ENCODE assay signal across 1 cellular context in the genomic region with DNA sequence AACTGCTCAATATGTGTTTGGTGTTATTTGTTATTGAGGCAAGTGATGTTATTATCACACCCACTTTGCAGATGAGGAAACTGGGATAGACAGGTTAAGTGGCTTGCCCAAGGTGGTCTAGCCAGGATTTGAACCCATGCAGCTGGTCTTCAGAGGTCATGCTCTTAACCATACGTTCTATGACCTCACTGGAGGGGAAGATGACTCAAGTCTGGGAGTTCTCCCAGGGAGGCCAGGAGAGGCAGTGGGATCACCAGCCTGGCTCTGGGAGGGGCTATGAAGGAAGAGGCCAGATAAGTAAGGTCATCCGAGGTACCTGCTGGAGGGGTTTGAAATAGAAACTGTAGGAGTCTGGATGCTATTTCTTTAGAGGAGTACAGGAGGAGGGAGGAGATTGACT.
TF ChIP-seq lines count a peak whose summit lies in the region.

No MANE protein-coding gene starts in this region.

TF ChIP-seq in SK-N-SH, 30 proteins besides CTCF, POLR2A, EP300 and RAD21 (continued from another document):
- TF ChIP-seq, protein P1, sequence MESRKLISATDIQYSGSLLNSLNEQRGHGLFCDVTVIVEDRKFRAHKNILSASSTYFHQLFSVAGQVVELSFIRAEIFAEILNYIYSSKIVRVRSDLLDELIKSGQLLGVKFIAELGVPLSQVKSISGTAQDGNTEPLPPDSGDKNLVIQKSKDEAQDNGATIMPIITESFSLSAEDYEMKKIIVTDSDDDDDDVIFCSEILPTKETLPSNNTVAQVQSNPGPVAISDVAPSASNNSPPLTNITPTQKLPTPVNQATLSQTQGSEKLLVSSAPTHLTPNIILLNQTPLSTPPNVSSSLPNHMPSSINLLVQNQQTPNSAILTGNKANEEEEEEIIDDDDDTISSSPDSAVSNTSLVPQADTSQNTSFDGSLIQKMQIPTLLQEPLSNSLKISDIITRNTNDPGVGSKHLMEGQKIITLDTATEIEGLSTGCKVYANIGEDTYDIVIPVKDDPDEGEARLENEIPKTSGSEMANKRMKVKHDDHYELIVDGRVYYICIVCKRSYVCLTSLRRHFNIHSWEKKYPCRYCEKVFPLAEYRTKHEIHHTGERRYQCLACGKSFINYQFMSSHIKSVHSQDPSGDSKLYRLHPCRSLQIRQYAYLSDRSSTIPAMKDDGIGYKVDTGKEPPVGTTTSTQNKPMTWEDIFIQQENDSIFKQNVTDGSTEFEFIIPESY (IDR thresholded peaks at IDR 0.05; ENCODE audit: borderline replicate concordance, low read depth) = no peak
- TF ChIP-seq RXRA (IDR thresholded peaks at IDR 0.05; ENCODE audit: borderline replicate concordance, low read depth) = peak; percentile 52; the same call in 1 of the 2 replicates
- TF ChIP-seq EZH2phosphoT487 (IDR thresholded peaks at IDR 0.05; ENCODE audit: borderline replicate concordance, low read depth) = no peak
- TF ChIP-seq POLR2AphosphoS5 (IDR thresholded peaks at IDR 0.05; ENCODE audit: low read depth, low read length) = no peak
- TF ChIP-seq GABPA (IDR thresholded peaks at IDR 0.05; ENCODE audit: low read depth) = no peak
- TF ChIP-seq RFX5 (IDR thresholded peaks at IDR 0.05; ENCODE audit: low read length) = no peak
- TF ChIP-seq MEF2A (IDR thresholded peaks at IDR 0.05; ENCODE audit: borderline replicate concordance, low read depth) = no peak
- TF ChIP-seq SIN3A (IDR thresholded peaks at IDR 0.05; ENCODE audit: borderline replicate concordance, low read depth, low read length) = no peak
- TF ChIP-seq TCF12 (IDR thresholded peaks at IDR 0.05) = peak; percentile 38; the same call in 1 of the 2 replicates
- TF ChIP-seq, protein P2, sequence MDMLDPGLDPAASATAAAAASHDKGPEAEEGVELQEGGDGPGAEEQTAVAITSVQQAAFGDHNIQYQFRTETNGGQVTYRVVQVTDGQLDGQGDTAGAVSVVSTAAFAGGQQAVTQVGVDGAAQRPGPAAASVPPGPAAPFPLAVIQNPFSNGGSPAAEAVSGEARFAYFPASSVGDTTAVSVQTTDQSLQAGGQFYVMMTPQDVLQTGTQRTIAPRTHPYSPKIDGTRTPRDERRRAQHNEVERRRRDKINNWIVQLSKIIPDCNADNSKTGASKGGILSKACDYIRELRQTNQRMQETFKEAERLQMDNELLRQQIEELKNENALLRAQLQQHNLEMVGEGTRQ (IDR thresholded peaks at IDR 0.05; ENCODE audit: borderline replicate concordance, low read depth, low read length) = no peak
- no peak for TF ChIP-seq NFIC (IDR thresholded peaks at IDR 0.05; ENCODE audit: borderline replicate concordance)
- TF ChIP-seq TAF1 (IDR thresholded peaks at IDR 0.05; ENCODE audit: borderline replicate concordance, low read depth, low read length) = no peak
- TF ChIP-seq FOSL2 (IDR thresholded peaks at IDR 0.05; ENCODE audit: borderline replicate concordance, low read depth) = peak; percentile 27; the same call in 1 of the 2 replicates
- TF ChIP-seq, protein P3, sequence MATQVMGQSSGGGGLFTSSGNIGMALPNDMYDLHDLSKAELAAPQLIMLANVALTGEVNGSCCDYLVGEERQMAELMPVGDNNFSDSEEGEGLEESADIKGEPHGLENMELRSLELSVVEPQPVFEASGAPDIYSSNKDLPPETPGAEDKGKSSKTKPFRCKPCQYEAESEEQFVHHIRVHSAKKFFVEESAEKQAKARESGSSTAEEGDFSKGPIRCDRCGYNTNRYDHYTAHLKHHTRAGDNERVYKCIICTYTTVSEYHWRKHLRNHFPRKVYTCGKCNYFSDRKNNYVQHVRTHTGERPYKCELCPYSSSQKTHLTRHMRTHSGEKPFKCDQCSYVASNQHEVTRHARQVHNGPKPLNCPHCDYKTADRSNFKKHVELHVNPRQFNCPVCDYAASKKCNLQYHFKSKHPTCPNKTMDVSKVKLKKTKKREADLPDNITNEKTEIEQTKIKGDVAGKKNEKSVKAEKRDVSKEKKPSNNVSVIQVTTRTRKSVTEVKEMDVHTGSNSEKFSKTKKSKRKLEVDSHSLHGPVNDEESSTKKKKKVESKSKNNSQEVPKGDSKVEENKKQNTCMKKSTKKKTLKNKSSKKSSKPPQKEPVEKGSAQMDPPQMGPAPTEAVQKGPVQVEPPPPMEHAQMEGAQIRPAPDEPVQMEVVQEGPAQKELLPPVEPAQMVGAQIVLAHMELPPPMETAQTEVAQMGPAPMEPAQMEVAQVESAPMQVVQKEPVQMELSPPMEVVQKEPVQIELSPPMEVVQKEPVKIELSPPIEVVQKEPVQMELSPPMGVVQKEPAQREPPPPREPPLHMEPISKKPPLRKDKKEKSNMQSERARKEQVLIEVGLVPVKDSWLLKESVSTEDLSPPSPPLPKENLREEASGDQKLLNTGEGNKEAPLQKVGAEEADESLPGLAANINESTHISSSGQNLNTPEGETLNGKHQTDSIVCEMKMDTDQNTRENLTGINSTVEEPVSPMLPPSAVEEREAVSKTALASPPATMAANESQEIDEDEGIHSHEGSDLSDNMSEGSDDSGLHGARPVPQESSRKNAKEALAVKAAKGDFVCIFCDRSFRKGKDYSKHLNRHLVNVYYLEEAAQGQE (IDR thresholded peaks at IDR 0.05; ENCODE audit: low read depth, low read length) = no peak
- no peak for TF ChIP-seq SMC3 (IDR thresholded peaks at IDR 0.05; ENCODE audit: low read depth, low read length)
- TF ChIP-seq, protein P4, sequence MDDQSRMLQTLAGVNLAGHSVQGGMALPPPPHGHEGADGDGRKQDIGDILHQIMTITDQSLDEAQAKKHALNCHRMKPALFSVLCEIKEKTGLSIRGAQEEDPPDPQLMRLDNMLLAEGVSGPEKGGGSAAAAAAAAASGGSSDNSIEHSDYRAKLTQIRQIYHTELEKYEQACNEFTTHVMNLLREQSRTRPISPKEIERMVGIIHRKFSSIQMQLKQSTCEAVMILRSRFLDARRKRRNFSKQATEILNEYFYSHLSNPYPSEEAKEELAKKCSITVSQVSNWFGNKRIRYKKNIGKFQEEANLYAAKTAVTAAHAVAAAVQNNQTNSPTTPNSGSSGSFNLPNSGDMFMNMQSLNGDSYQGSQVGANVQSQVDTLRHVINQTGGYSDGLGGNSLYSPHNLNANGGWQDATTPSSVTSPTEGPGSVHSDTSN (IDR thresholded peaks at IDR 0.05) = no peak
- TF ChIP-seq MXI1 (IDR thresholded peaks at IDR 0.05; ENCODE audit: low read depth, low read length) = no peak
- TF ChIP-seq JUND (IDR thresholded peaks at IDR 0.05) = peak; percentile 28; the same call in 1 of the 2 replicates
- no peak for TF ChIP-seq CHD2 (IDR thresholded peaks at IDR 0.05; ENCODE audit: low read length, partially characterized antibody)
- TF ChIP-seq TEAD4 (IDR thresholded peaks at IDR 0.05; ENCODE audit: borderline replicate concordance, insufficient read depth) = no peak
- TF ChIP-seq NRF1 (IDR thresholded peaks at IDR 0.05; ENCODE audit: low read depth, low read length) = no peak
- TF ChIP-seq RCOR1 (IDR thresholded peaks at IDR 0.05; ENCODE audit: low read length) = no peak
